In genomic region chr11:68090706-68091105, GRCh38 we compare ENCODE assay signal across 10 cellular contexts. TPM values are rescaled to one million over a fixed set of nuclear protein-coding genes. Genes with fewer than 3 reads are reported as not detected.
DNase-seq lines count a peak whose midpoint lies in the region; ATAC-seq lines count a peak whose summit lies in the region.
"Had no signal": no experiment of that assay in that cellular context is flagged by ENCODE, and none has a peak within 500 bp of the region (broad histone marks: within the 10 kb centered on the region; RNA-seq: fewer than 3 reads in every experiment).

No MANE protein-coding gene starts in this region.

- H3K9me3 Mint-ChIP-seq in activated CD8-positive, alpha-beta T cell treated with anti-CD3 and anti-CD28 coated beads, Interleukin-2, amount 10 ng/mL, durations not matched to agents 7 days and 5 days (ENCODE audit: insufficient read depth) = no peaks in the 10 kb centered on the region
- H3K9me3 Mint-ChIP-seq in activated T-helper 2 cell treated with anti-CD3 and anti-CD28 coated beads, Interferon-gamma antibody, Interleukin-2, Interleukin-4, amounts not matched to agents 10 μg/mL and 5 μg/mL and 100 μg/mL, durations not matched to agents 14 hours and 24 hours and 36 hours = no peaks in the 10 kb centered on the region
- H3K9me3 Mint-ChIP-seq: dendritic cell treated with granulocyte-macrophage colony-stimulating factor and Interleukin-4, amounts not matched to agents 40 ng/mL and 50 ng/mL, for 4 days had no signal

- ATAC-seq in activated CD8-positive, alpha-beta T cell treated with anti-CD3 and anti-CD28 coated beads, Interleukin-2, amount 10 ng/mL, durations not matched to agents 7 days and 5 days = peak; percentile 81
- peak; percentile 68 for ATAC-seq in left lobe of liver
- ATAC-seq in GM18517 (IDR thresholded peaks at IDR 0.05; ENCODE audit: unreplicated experiment) = no peak
- ATAC-seq: activated CD4-positive, CD25-positive, alpha-beta regulatory T cell treated with anti-CD3 and anti-CD28 coated beads, Interleukin-2, amount 50 U/mL, for 24 hours had no signal

- no peaks in the 10 kb centered on the region for H3K36me3 Mint-ChIP-seq in activated CD8-positive, alpha-beta T cell treated with anti-CD3 and anti-CD28 coated beads, Interleukin-2, amount 10 ng/mL, durations not matched to agents 7 days and 5 days (ENCODE audit: low read depth)
- peaks cover 2% of the 10 kb centered on the region for H3K36me3 Mint-ChIP-seq in activated T-helper 2 cell treated with anti-CD3 and anti-CD28 coated beads, Interferon-gamma antibody, Interleukin-2, Interleukin-4, amounts not matched to agents 10 μg/mL and 5 μg/mL and 100 μg/mL, durations not matched to agents 14 hours and 24 hours and 36 hours (ENCODE audit: low read depth)

- intact Hi-C loops in activated T-helper 2 cell treated with anti-CD3 and anti-CD28 coated beads, Interferon-gamma antibody, Interleukin-2, Interleukin-4, amounts not matched to agents 10 μg/mL and 5 μg/mL and 100 μg/mL, durations not matched to agents 14 hours and 24 hours and 36 hours (cut with micrococcal nuclease) = no loop called here

- CTCF ChIA-PET in activated CD8-positive, alpha-beta T cell treated with anti-CD3 and anti-CD28 coated beads, Interleukin-2, amount 10 ng/mL, durations not matched to agents 7 days and 5 days (lab: Charles Lee) = interaction anchor here (1.1 to 1.5 kb wide), 2 partner anchors 9 to 118 kb away, joined by 3 to 5 read pairs; no protein-coding TSS in a partner anchor

- POLR2A ChIA-PET in activated CD8-positive, alpha-beta T cell treated with anti-CD3 and anti-CD28 coated beads, Interleukin-2, amount 10 ng/mL, durations not matched to agents 7 days and 5 days (lab: Charles Lee) = no interaction called here

- DNase-seq in activated gamma-delta T cell treated with Interleukin-2 at 50 U/mL for 16 hours (peak; percentile 3), activated gamma-delta T cell (lab: John Stamatoyannopoulos, UW) (no peak), left lobe of liver (ENCODE audit: low spot score) (no peak), NCI-H146 (lab: John Stamatoyannopoulos, UW) (no peak)
- DNase-seq in activated CD8-positive, alpha-beta T cell treated with anti-CD3 and anti-CD28 coated beads, Interleukin-2, amount 10 ng/mL, durations not matched to agents 7 days and 5 days = peak; percentile 47
- no peak for DNase-seq in activated T-helper 2 cell treated with anti-CD3 and anti-CD28 coated beads, Interferon-gamma antibody, Interleukin-2, Interleukin-4, amounts not matched to agents 10 μg/mL and 5 μg/mL and 100 μg/mL, durations not matched to agents 14 hours and 24 hours and 36 hours (ENCODE audit: low spot score)

- H3K4me1 Mint-ChIP-seq in activated CD8-positive, alpha-beta T cell treated with anti-CD3 and anti-CD28 coated beads, Interleukin-2, amount 10 ng/mL, durations not matched to agents 7 days and 5 days (ENCODE audit: low read depth) = peaks cover 9% of the 10 kb centered on the region
- peaks cover 6% of the 10 kb centered on the region for H3K4me1 Mint-ChIP-seq in activated T-helper 2 cell treated with anti-CD3 and anti-CD28 coated beads, Interferon-gamma antibody, Interleukin-2, Interleukin-4, amounts not matched to agents 10 μg/mL and 5 μg/mL and 100 μg/mL, durations not matched to agents 14 hours and 24 hours and 36 hours (ENCODE audit: low read depth)

- peak overlapping the region; percentile 32 for H3K4me3 Mint-ChIP-seq in activated CD8-positive, alpha-beta T cell treated with anti-CD3 and anti-CD28 coated beads, Interleukin-2, amount 10 ng/mL, durations not matched to agents 7 days and 5 days
- no peak overlapping the region for H3K4me3 Mint-ChIP-seq in activated T-helper 2 cell treated with anti-CD3 and anti-CD28 coated beads, Interferon-gamma antibody, Interleukin-2, Interleukin-4, amounts not matched to agents 10 μg/mL and 5 μg/mL and 100 μg/mL, durations not matched to agents 14 hours and 24 hours and 36 hours (ENCODE audit: low read depth)
- H3K4me3 Mint-ChIP-seq: dendritic cell treated with granulocyte-macrophage colony-stimulating factor and Interleukin-4, amounts not matched to agents 40 ng/mL and 50 ng/mL, for 4 days had no signal

- H3K27ac ChIP-seq in temporal lobe (ENCODE audit: low read depth, low read length) = peak overlapping the region; percentile 75

- no peaks in the 10 kb centered on the region for H3K27me3 Mint-ChIP-seq in activated CD8-positive, alpha-beta T cell treated with anti-CD3 and anti-CD28 coated beads, Interleukin-2, amount 10 ng/mL, durations not matched to agents 7 days and 5 days (ENCODE audit: low read depth)
- no peaks in the 10 kb centered on the region for H3K27me3 Mint-ChIP-seq in activated T-helper 2 cell treated with anti-CD3 and anti-CD28 coated beads, Interferon-gamma antibody, Interleukin-2, Interleukin-4, amounts not matched to agents 10 μg/mL and 5 μg/mL and 100 μg/mL, durations not matched to agents 14 hours and 24 hours and 36 hours (ENCODE audit: low read depth)
- H3K27me3 Mint-ChIP-seq: dendritic cell treated with granulocyte-macrophage colony-stimulating factor and Interleukin-4, amounts not matched to agents 40 ng/mL and 50 ng/mL, for 4 days had no signal

- H3K27ac Mint-ChIP-seq in activated CD8-positive, alpha-beta T cell treated with anti-CD3 and anti-CD28 coated beads, Interleukin-2, amount 10 ng/mL, durations not matched to agents 7 days and 5 days = peak overlapping the region; percentile 79
- H3K27ac Mint-ChIP-seq in activated T-helper 2 cell treated with anti-CD3 and anti-CD28 coated beads, Interferon-gamma antibody, Interleukin-2, Interleukin-4, amounts not matched to agents 10 μg/mL and 5 μg/mL and 100 μg/mL, durations not matched to agents 14 hours and 24 hours and 36 hours = no peak overlapping the region
- H3K27ac Mint-ChIP-seq: dendritic cell treated with granulocyte-macrophage colony-stimulating factor and Interleukin-4, amounts not matched to agents 40 ng/mL and 50 ng/mL, for 4 days had no signal

RNA-seq across cellular contexts. Expression of gene CHKA, which starts 30.5 kb away (rescaled TPM):
- 10 to 100 TPM; 14.4 to 14.5 TPM for total RNA-seq in activated CD8-positive, alpha-beta T cell treated with anti-CD3 and anti-CD28 coated beads, Interleukin-2, amount 10 ng/mL, durations not matched to agents 7 days and 5 days
- total RNA-seq in left lobe of liver (15.5 TPM), temporal lobe (31.0 TPM)
- total RNA-seq in activated T-helper 2 cell treated with anti-CD3 and anti-CD28 coated beads, Interferon-gamma antibody, Interleukin-2, Interleukin-4, amounts not matched to agents 10 μg/mL and 5 μg/mL and 100 μg/mL, durations not matched to agents 14 hours and 24 hours and 36 hours = 16.9 and 20.4 TPM in 2 replicates

RNA-seq across cellular contexts. Expression of gene TCIRG1, which starts 51.9 kb away (rescaled TPM):
- total RNA-seq in activated CD8-positive, alpha-beta T cell treated with anti-CD3 and anti-CD28 coated beads, Interleukin-2, amount 10 ng/mL, durations not matched to agents 7 days and 5 days = 100 to 1,000 TPM; 238 to 263 TPM
- total RNA-seq in left lobe of liver (66.5 TPM), temporal lobe (2.7 TPM)
- total RNA-seq in activated T-helper 2 cell treated with anti-CD3 and anti-CD28 coated beads, Interferon-gamma antibody, Interleukin-2, Interleukin-4, amounts not matched to agents 10 μg/mL and 5 μg/mL and 100 μg/mL, durations not matched to agents 14 hours and 24 hours and 36 hours = 148 and 154 TPM in 2 replicates

Comparison
In these comparisons a context has a peak if more than half of its experiments do, and no peak if none do; other contexts are left out.
1. DNase-seq: peak in activated gamma-delta T cell treated with Interleukin-2 at 50 U/mL for 16 hours (single experiment) and activated CD8-positive, alpha-beta T cell treated with anti-CD3 and anti-CD28 coated beads, Interleukin-2, amount 10 ng/mL, durations not matched to agents 7 days and 5 days (single experiment); none in activated gamma-delta T cell (single experiment), left lobe of liver (single experiment), NCI-H146 (single experiment) and activated T-helper 2 cell treated with anti-CD3 and anti-CD28 coated beads, Interferon-gamma antibody, Interleukin-2, Interleukin-4, amounts not matched to agents 10 μg/mL and 5 μg/mL and 100 μg/mL, durations not matched to agents 14 hours and 24 hours and 36 hours (single experiment).
2. RNA of gene TCIRG1, which starts 51.9 kb away (total RNA-seq): 238 to 263 TPM in activated CD8-positive, alpha-beta T cell treated with anti-CD3 and anti-CD28 coated beads, Interleukin-2, amount 10 ng/mL, durations not matched to agents 7 days and 5 days, 148 to 154 TPM in activated T-helper 2 cell treated with anti-CD3 and anti-CD28 coated beads, Interferon-gamma antibody, Interleukin-2, Interleukin-4, amounts not matched to agents 10 μg/mL and 5 μg/mL and 100 μg/mL, durations not matched to agents 14 hours and 24 hours and 36 hours and 66.5 TPM in left lobe of liver (single experiment); 2.7 TPM in temporal lobe (single experiment); every median in the first group is over 10 times any median in the second.